ENCODE assay signal across 20 cellular contexts in the genomic region with DNA sequence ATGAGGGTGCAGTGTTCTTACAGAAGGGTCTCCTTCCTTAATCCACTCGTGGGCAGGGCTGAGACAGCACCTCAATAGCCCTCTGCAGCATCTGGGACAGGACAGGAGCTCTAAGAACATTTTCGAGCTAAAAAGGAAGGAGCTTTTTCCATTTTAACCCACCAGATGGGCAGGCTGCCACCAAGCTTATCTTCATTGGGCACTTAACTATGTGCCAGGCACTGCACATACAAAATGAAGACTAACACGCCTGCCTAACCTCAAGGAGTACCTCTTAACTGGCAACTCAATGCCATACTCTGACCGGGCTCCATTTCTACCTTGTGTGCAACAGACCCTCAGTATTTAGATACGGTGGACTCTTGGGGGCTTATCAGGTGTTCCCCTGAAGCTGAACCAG. TPM values are rescaled to one million over a fixed set of nuclear protein-coding genes. Genes with fewer than 3 reads are reported as not detected.
DNase-seq lines count a peak whose midpoint lies in the region; ATAC-seq and TF ChIP-seq lines count a peak whose summit lies in the region.
"Had no signal": no experiment of that assay in that cellular context is flagged by ENCODE, and none has a peak within 500 bp of the region (broad histone marks: within the 10 kb centered on the region; RNA-seq: fewer than 3 reads in every experiment).

No MANE protein-coding gene starts in this region.

- peaks cover 20 to 35% (median 33%) of the 10 kb centered on the region in 3 donors for H3K4me1 Mint-ChIP-seq in IgD-negative memory B cell
- peaks cover 28% of the 10 kb centered on the region for H3K4me1 Mint-ChIP-seq in stimulated activated memory B cell treated with anti-CD40 and anti-IgM and Interleukin-4, amounts not matched to agents 10 μg/mL and 1 μg/mL and 100 μg/mL, for 72 hours

- peak overlapping the region in 2 of 3 donors; percentile 18 to 91 for H3K27ac Mint-ChIP-seq in IgD-negative memory B cell
- peak overlapping the region; percentile 67 for H3K27ac Mint-ChIP-seq in stimulated activated memory B cell treated with anti-CD40 and anti-IgM and Interleukin-4, amounts not matched to agents 10 μg/mL and 1 μg/mL and 100 μg/mL, for 72 hours
- H3K27ac Mint-ChIP-seq: activated CD8-positive, alpha-beta memory T cell treated with anti-CD3 and anti-CD28 coated beads, Interleukin-2, amount 10 ng/mL, durations not matched to agents 7 days and 5 days; activated T-helper 2 cell treated with anti-CD3 and anti-CD28 coated beads, Interferon-gamma antibody, Interleukin-2, Interleukin-4, amounts not matched to agents 10 μg/mL and 5 μg/mL and 100 μg/mL, durations not matched to agents 14 hours and 24 hours and 36 hours had no signal

- H3K27me3 Mint-ChIP-seq in IgD-negative memory B cell = peaks cover 2% of the 10 kb centered on the region
- peaks cover 16% of the 10 kb centered on the region for H3K27me3 Mint-ChIP-seq in stimulated activated memory B cell treated with anti-CD40 and anti-IgM and Interleukin-4, amounts not matched to agents 10 μg/mL and 1 μg/mL and 100 μg/mL, for 72 hours
- H3K27me3 Mint-ChIP-seq: activated CD8-positive, alpha-beta memory T cell treated with anti-CD3 and anti-CD28 coated beads, Interleukin-2, amount 10 ng/mL, durations not matched to agents 7 days and 5 days had no signal

- 64% methylated on average over 4 of the region's 5 CpGs for WGBS in right lobe of liver (ENCODE audit: insufficient coverage, low coverage, low lambda C conversion rate, missing lambda C conversion rate)

- no peak for TF ChIP-seq CTCF in cardiac muscle cell (IDR thresholded peaks at IDR 0.05; ENCODE audit: low read depth, low read length)
- no peak for TF ChIP-seq CTCF in dorsolateral prefrontal cortex (IDR thresholded peaks at IDR 0.05 in 54 of 56, conservative IDR thresholded peaks at IDR 0.05 in 2 of 56; ENCODE audit: low read depth in 1 of 56, partially characterized antibody in 56 of 56)
- no peak for TF ChIP-seq CTCF in right lobe of liver (IDR thresholded peaks at IDR 0.05)

- H3K27me3 ChIP-seq in cardiac muscle cell (no peaks in the 10 kb centered on the region), dorsolateral prefrontal cortex (no peaks in the 10 kb centered on the region), right lobe of liver (no peaks in the 10 kb centered on the region)

- peaks cover 3% of the 10 kb centered on the region for H3K36me3 Mint-ChIP-seq in IgD-negative memory B cell
- no peaks in the 10 kb centered on the region for H3K36me3 Mint-ChIP-seq in stimulated activated memory B cell treated with anti-CD40 and anti-IgM and Interleukin-4, amounts not matched to agents 10 μg/mL and 1 μg/mL and 100 μg/mL, for 72 hours

- H3K9me3 ChIP-seq in cardiac muscle cell (ENCODE audit: low read depth) (no peaks in the 10 kb centered on the region), right lobe of liver (no peaks in the 10 kb centered on the region)
- H3K9me3 ChIP-seq: thoracic aorta had no signal

- H3K4me1 ChIP-seq in cardiac muscle cell (ENCODE audit: low read depth) (peaks cover 75% of the 10 kb centered on the region), right lobe of liver (peaks cover 2 to 32% (median 15%) of the 10 kb centered on the region in 4 donors)

- H3K4me3 Mint-ChIP-seq in IgD-negative memory B cell = no peak overlapping the region
- H3K4me3 Mint-ChIP-seq in stimulated activated memory B cell treated with anti-CD40 and anti-IgM and Interleukin-4, amounts not matched to agents 10 μg/mL and 1 μg/mL and 100 μg/mL, for 72 hours = no peak overlapping the region
- H3K4me3 Mint-ChIP-seq: activated CD8-positive, alpha-beta memory T cell treated with anti-CD3 and anti-CD28 coated beads, Interleukin-2, amount 10 ng/mL, durations not matched to agents 7 days and 5 days; dendritic cell treated with granulocyte-macrophage colony-stimulating factor and Interleukin-4, amounts not matched to agents 40 ng/mL and 50 ng/mL, for 4 days; neural crest cell had no signal

- no peak overlapping the region for H3K4me3 ChIP-seq in cardiac muscle cell
- H3K4me3 ChIP-seq in dorsolateral prefrontal cortex = no peak overlapping the region
- H3K4me3 ChIP-seq in right lobe of liver = no peak overlapping the region
- H3K4me3 ChIP-seq: SK-N-MC, thoracic aorta had no signal

- H3K9me3 Mint-ChIP-seq in IgD-negative memory B cell = no peaks in the 10 kb centered on the region
- H3K9me3 Mint-ChIP-seq in stimulated activated memory B cell treated with anti-CD40 and anti-IgM and Interleukin-4, amounts not matched to agents 10 μg/mL and 1 μg/mL and 100 μg/mL, for 72 hours = no peaks in the 10 kb centered on the region
- H3K9me3 Mint-ChIP-seq: activated T-helper 2 cell treated with anti-CD3 and anti-CD28 coated beads, Interferon-gamma antibody, Interleukin-2, Interleukin-4, amounts not matched to agents 10 μg/mL and 5 μg/mL and 100 μg/mL, durations not matched to agents 14 hours and 24 hours and 36 hours; dendritic cell treated with granulocyte-macrophage colony-stimulating factor and Interleukin-4, amounts not matched to agents 40 ng/mL and 50 ng/mL, for 4 days; neural crest cell had no signal

- TF ChIP-seq POLR2A in right lobe of liver (IDR thresholded peaks at IDR 0.05) = no peak

- H3K27ac ChIP-seq in cardiac muscle cell (peak overlapping the region; percentile 92), dorsolateral prefrontal cortex (peak overlapping the region in 44 of 59 donors; percentile 1 to 92 (median 64)), right lobe of liver (no peak overlapping the region)
- H3K27ac ChIP-seq: SK-N-MC, thoracic aorta had no signal

- H3K36me3 ChIP-seq in cardiac muscle cell = no peaks in the 10 kb centered on the region
- no peaks in the 10 kb centered on the region for H3K36me3 ChIP-seq in right lobe of liver
- H3K36me3 ChIP-seq: thoracic aorta had no signal

- DNase-seq in cardiac muscle cell (ENCODE audit: low read depth in 1 of 2, low spot score in 1 of 2) = no peak
- DNase-seq in Right ventricle myocardium superior = no peak
- DNase-seq in dorsolateral prefrontal cortex = no peak
- no peak for DNase-seq in right lobe of liver
- DNase-seq: activated CD8-positive, alpha-beta memory T cell treated with anti-CD3 and anti-CD28 coated beads, Interleukin-2, amount 10 ng/mL, durations not matched to agents 7 days and 5 days; DMS53; GF-D8; MV-4-11; NCI-H1694 treated with DMSO at 0.1 percent for 48 hours; NCI-H526 treated with DMSO at 0.1 percent for 48 hours; T-helper 9 cell had no signal

- intact Hi-C loops in Right ventricle myocardium superior (cut with DNase I) = loop anchor here (10.0 kb wide), 1 partner anchor 83 kb away; no protein-coding TSS in a partner anchor
- intact Hi-C loops in dorsolateral prefrontal cortex (cut with DNase I) = no loop called here
- intact Hi-C loops in right lobe of liver (cut with DNase I) = no loop called here

- ATAC-seq in Right ventricle myocardium superior (ENCODE audit: poor library complexity) = no peak
- ATAC-seq in stimulated activated memory B cell treated with anti-CD40 and anti-IgM and Interleukin-4, amounts not matched to agents 10 μg/mL and 1 μg/mL and 100 μg/mL, for 72 hours = no peak
- no peak for ATAC-seq in right lobe of liver
- no peak for ATAC-seq in HG02852 (IDR thresholded peaks at IDR 0.05; ENCODE audit: unreplicated experiment)
- ATAC-seq in HG03432 (IDR thresholded peaks at IDR 0.05; ENCODE audit: unreplicated experiment) = no peak
- ATAC-seq: activated CD8-positive, alpha-beta memory T cell treated with anti-CD3 and anti-CD28 coated beads, Interleukin-2, amount 10 ng/mL, durations not matched to agents 7 days and 5 days had no signal

RNA-seq across cellular contexts. Expression of gene SSBP3, which starts 48.2 kb away (rescaled TPM):
- total RNA-seq in cardiac muscle cell = 81.0 and 90.6 TPM in 2 replicates
- 40.2 and 56.0 TPM in 2 replicates for polyA plus RNA-seq in cardiac muscle cell
- 49.1 TPM for total RNA-seq in Right ventricle myocardium superior
- 6.6 TPM for polyA plus RNA-seq in IgD-negative memory B cell
- total RNA-seq in dorsolateral prefrontal cortex = 100 to 1,000 TPM in 118 of 120 experiments, 10 to 100 TPM in 2; 90.9 to 247 (median 178) TPM
- 10 to 100 TPM; 19.4 to 34.1 (median 24.4) TPM for total RNA-seq in right lobe of liver

Comparison
In these comparisons a context has a peak if more than half of its experiments do, and no peak if none do; other contexts are left out.
1. H3K27ac ChIP-seq: peak in cardiac muscle cell (single experiment) and dorsolateral prefrontal cortex (44 of 59); none in right lobe of liver (0 of 3).